In the genomic region with DNA sequence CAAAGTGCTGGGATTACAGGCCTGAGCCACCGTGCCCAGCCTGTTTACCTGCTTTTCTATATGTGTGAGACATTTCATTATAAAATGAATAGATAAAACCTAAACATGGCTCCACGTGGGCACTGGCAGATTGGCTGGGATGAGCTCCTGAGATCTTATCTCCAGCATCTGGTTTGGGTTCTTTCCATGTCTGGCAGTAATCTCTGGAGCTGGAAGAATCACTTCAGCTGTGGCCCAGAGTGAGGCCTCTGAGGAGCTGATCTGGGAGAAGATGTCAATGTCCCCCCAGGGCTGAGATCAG, we compare ENCODE assay signal across 1 cellular context.
TF ChIP-seq lines count a peak whose summit lies in the region.

No MANE protein-coding gene starts in this region.

TF ChIP-seq in K562, 482 proteins besides CTCF, POLR2A, EP300 and RAD21 (continues in another document):
- TF ChIP-seq, protein P1, sequence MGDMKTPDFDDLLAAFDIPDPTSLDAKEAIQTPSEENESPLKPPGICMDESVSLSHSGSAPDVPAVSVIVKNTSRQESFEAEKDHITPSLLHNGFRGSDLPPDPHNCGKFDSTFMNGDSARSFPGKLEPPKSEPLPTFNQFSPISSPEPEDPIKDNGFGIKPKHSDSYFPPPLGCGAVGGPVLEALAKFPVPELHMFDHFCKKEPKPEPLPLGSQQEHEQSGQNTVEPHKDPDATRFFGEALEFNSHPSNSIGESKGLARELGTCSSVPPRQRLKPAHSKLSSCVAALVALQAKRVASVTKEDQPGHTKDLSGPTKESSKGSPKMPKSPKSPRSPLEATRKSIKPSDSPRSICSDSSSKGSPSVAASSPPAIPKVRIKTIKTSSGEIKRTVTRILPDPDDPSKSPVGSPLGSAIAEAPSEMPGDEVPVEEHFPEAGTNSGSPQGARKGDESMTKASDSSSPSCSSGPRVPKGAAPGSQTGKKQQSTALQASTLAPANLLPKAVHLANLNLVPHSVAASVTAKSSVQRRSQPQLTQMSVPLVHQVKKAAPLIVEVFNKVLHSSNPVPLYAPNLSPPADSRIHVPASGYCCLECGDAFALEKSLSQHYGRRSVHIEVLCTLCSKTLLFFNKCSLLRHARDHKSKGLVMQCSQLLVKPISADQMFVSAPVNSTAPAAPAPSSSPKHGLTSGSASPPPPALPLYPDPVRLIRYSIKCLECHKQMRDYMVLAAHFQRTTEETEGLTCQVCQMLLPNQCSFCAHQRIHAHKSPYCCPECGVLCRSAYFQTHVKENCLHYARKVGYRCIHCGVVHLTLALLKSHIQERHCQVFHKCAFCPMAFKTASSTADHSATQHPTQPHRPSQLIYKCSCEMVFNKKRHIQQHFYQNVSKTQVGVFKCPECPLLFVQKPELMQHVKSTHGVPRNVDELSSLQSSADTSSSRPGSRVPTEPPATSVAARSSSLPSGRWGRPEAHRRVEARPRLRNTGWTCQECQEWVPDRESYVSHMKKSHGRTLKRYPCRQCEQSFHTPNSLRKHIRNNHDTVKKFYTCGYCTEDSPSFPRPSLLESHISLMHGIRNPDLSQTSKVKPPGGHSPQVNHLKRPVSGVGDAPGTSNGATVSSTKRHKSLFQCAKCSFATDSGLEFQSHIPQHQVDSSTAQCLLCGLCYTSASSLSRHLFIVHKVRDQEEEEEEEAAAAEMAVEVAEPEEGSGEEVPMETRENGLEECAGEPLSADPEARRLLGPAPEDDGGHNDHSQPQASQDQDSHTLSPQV (IDR thresholded peaks at IDR 0.05): peak; percentile 57; the same call in 1 of the 2 replicates
- TF ChIP-seq, protein P2, sequence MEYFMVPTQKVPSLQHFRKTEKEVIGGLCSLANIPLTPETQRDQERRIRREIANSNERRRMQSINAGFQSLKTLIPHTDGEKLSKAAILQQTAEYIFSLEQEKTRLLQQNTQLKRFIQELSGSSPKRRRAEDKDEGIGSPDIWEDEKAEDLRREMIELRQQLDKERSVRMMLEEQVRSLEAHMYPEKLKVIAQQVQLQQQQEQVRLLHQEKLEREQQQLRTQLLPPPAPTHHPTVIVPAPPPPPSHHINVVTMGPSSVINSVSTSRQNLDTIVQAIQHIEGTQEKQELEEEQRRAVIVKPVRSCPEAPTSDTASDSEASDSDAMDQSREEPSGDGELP (CRISPR knock-in tag; IDR thresholded peaks at IDR 0.05; ENCODE audit: borderline replicate concordance): peak; percentile 82; the same call in 1 of the 2 replicates
- TF ChIP-seq ZBTB17 (CRISPR knock-in tag; IDR thresholded peaks at IDR 0.05) (0 out of 2 replicates have a peak, but pooled peaks have one; percentile 14), RCOR1 (IDR thresholded peaks at IDR 0.05; ENCODE audit: borderline replicate concordance in 1 of 2, low read depth in 2 of 2, low read length in 2 of 2) (no peak), KDM1A (IDR thresholded peaks at IDR 0.05) (no peak), SRSF7 (optimal IDR thresholded peaks at IDR 0.05; ENCODE audit: low read depth, low read length) (no peak), KLF6 (CRISPR knock-in tag; IDR thresholded peaks at IDR 0.05; ENCODE audit: borderline replicate concordance) (0 out of 2 replicates have a peak, but pooled peaks have one; percentile 14), ZFX (CRISPR knock-in tag; IDR thresholded peaks at IDR 0.05) (no peak; the same call in none of the 2 replicates), NFE2L1 (tag; IDR thresholded peaks at IDR 0.05; ENCODE audit: borderline replicate concordance, low read depth) (no peak), CBFA2T3 (IDR thresholded peaks at IDR 0.05) (no peak), JUN (IDR thresholded peaks at IDR 0.05; ENCODE audit: borderline replicate concordance, low read depth, low read length) (no peak), JUN (CRISPR knock-in tag; IDR thresholded peaks at IDR 0.05; ENCODE audit: borderline replicate concordance) (no peak), ZNF695 (CRISPR knock-in tag; IDR thresholded peaks at IDR 0.05) (no peak), NFXL1 (CRISPR knock-in tag; IDR thresholded peaks at IDR 0.05) (no peak), CTBP1 (IDR thresholded peaks at IDR 0.05; ENCODE audit: borderline replicate concordance) (peak; percentile 84; the same call in 1 of the 2 replicates), ZNF239 (CRISPR knock-in tag; IDR thresholded peaks at IDR 0.05) (no peak), ZEB2 (IDR thresholded peaks at IDR 0.05) (peak; percentile 71; the same call in 1 of the 2 replicates), COPS2 (conservative IDR thresholded peaks at IDR 0.05) (no peak), SP2 (IDR thresholded peaks at IDR 0.05; ENCODE audit: extremely low read depth, low read depth, low read length, poor library complexity, severe bottlenecking) (no peak), ZNF780A (CRISPR knock-in tag; IDR thresholded peaks at IDR 0.05) (0 out of 2 replicates have a peak, but pooled peaks have one; percentile 11), NBN (IDR thresholded peaks at IDR 0.05; ENCODE audit: low read depth) (no peak), NFE2 (IDR thresholded peaks at IDR 0.05; ENCODE audit: low read depth) (no peak), TCFL5 (CRISPR knock-in tag; conservative IDR thresholded peaks at IDR 0.05) (no peak), MAFK (IDR thresholded peaks at IDR 0.05; ENCODE audit: low read length) (no peak), ZNF175 (CRISPR knock-in tag; IDR thresholded peaks at IDR 0.05; ENCODE audit: low read depth) (no peak), ZNF263 (CRISPR knock-in tag; IDR thresholded peaks at IDR 0.05; ENCODE audit: borderline replicate concordance) (no peak), FOXJ3 (CRISPR knock-in tag; IDR thresholded peaks at IDR 0.05) (no peak), HDGF (IDR thresholded peaks at IDR 0.05) (no peak), ZNF133 (CRISPR knock-in tag; IDR thresholded peaks at IDR 0.05) (no peak), TAF7 (tag; IDR thresholded peaks at IDR 0.05) (no peak), ZBTB1 (CRISPR knock-in tag; IDR thresholded peaks at IDR 0.05; ENCODE audit: borderline replicate concordance, low read depth) (no peak), HMGN3 (IDR thresholded peaks at IDR 0.05; ENCODE audit: borderline replicate concordance, extremely low read depth, insufficient read length, low read depth, low read length) (no peak), ETV5 (CRISPR knock-in tag; IDR thresholded peaks at IDR 0.05; ENCODE audit: low read depth) (0 out of 2 replicates have a peak, but pooled peaks have one; percentile 53), DNMT1 (IDR thresholded peaks at IDR 0.05) (no peak), SMC3 (conservative IDR thresholded peaks at IDR 0.05; ENCODE audit: insufficient read depth, low read depth, low read length) (no peak), ZNF253 (CRISPR knock-in tag; conservative IDR thresholded peaks at IDR 0.05) (no peak), EWSR1 (IDR thresholded peaks at IDR 0.05; ENCODE audit: borderline replicate concordance, low read depth, partially characterized antibody) (no peak), HDAC2 (IDR thresholded peaks at IDR 0.05) (no peak), ZNF644 (tag; IDR thresholded peaks at IDR 0.05; ENCODE audit: low read depth) (no peak)
- TF ChIP-seq, protein P3, sequence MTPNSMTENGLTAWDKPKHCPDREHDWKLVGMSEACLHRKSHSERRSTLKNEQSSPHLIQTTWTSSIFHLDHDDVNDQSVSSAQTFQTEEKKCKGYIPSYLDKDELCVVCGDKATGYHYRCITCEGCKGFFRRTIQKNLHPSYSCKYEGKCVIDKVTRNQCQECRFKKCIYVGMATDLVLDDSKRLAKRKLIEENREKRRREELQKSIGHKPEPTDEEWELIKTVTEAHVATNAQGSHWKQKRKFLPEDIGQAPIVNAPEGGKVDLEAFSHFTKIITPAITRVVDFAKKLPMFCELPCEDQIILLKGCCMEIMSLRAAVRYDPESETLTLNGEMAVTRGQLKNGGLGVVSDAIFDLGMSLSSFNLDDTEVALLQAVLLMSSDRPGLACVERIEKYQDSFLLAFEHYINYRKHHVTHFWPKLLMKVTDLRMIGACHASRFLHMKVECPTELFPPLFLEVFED (CRISPR knock-in tag; conservative IDR thresholded peaks at IDR 0.05): no peak
- TF ChIP-seq, protein P4, sequence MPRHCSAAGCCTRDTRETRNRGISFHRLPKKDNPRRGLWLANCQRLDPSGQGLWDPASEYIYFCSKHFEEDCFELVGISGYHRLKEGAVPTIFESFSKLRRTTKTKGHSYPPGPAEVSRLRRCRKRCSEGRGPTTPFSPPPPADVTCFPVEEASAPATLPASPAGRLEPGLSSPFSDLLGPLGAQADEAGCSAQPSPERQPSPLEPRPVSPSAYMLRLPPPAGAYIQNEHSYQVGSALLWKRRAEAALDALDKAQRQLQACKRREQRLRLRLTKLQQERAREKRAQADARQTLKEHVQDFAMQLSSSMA (CRISPR knock-in tag; IDR thresholded peaks at IDR 0.05): no peak
- TF ChIP-seq, protein P5, sequence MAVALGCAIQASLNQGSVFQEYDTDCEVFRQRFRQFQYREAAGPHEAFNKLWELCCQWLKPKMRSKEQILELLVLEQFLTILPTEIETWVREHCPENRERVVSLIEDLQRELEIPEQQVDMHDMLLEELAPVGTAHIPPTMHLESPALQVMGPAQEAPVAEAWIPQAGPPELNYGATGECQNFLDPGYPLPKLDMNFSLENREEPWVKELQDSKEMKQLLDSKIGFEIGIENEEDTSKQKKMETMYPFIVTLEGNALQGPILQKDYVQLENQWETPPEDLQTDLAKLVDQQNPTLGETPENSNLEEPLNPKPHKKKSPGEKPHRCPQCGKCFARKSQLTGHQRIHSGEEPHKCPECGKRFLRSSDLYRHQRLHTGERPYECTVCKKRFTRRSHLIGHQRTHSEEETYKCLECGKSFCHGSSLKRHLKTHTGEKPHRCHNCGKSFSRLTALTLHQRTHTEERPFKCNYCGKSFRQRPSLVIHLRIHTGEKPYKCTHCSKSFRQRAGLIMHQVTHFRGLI (CRISPR knock-in tag; IDR thresholded peaks at IDR 0.05): no peak
- TF ChIP-seq, protein P6, sequence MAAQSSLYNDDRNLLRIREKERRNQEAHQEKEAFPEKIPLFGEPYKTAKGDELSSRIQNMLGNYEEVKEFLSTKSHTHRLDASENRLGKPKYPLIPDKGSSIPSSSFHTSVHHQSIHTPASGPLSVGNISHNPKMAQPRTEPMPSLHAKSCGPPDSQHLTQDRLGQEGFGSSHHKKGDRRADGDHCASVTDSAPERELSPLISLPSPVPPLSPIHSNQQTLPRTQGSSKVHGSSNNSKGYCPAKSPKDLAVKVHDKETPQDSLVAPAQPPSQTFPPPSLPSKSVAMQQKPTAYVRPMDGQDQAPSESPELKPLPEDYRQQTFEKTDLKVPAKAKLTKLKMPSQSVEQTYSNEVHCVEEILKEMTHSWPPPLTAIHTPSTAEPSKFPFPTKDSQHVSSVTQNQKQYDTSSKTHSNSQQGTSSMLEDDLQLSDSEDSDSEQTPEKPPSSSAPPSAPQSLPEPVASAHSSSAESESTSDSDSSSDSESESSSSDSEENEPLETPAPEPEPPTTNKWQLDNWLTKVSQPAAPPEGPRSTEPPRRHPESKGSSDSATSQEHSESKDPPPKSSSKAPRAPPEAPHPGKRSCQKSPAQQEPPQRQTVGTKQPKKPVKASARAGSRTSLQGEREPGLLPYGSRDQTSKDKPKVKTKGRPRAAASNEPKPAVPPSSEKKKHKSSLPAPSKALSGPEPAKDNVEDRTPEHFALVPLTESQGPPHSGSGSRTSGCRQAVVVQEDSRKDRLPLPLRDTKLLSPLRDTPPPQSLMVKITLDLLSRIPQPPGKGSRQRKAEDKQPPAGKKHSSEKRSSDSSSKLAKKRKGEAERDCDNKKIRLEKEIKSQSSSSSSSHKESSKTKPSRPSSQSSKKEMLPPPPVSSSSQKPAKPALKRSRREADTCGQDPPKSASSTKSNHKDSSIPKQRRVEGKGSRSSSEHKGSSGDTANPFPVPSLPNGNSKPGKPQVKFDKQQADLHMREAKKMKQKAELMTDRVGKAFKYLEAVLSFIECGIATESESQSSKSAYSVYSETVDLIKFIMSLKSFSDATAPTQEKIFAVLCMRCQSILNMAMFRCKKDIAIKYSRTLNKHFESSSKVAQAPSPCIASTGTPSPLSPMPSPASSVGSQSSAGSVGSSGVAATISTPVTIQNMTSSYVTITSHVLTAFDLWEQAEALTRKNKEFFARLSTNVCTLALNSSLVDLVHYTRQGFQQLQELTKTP (IDR thresholded peaks at IDR 0.05; ENCODE audit: low read depth in 1 of 2, partially characterized antibody in 2 of 2): peak in 1 of 2 experiments; percentile 22
- TF ChIP-seq, protein P7, sequence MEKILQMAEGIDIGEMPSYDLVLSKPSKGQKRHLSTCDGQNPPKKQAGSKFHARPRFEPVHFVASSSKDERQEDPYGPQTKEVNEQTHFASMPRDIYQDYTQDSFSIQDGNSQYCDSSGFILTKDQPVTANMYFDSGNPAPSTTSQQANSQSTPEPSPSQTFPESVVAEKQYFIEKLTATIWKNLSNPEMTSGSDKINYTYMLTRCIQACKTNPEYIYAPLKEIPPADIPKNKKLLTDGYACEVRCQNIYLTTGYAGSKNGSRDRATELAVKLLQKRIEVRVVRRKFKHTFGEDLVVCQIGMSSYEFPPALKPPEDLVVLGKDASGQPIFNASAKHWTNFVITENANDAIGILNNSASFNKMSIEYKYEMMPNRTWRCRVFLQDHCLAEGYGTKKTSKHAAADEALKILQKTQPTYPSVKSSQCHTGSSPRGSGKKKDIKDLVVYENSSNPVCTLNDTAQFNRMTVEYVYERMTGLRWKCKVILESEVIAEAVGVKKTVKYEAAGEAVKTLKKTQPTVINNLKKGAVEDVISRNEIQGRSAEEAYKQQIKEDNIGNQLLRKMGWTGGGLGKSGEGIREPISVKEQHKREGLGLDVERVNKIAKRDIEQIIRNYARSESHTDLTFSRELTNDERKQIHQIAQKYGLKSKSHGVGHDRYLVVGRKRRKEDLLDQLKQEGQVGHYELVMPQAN (IDR thresholded peaks at IDR 0.05; ENCODE audit: borderline replicate concordance): no peak
- TF ChIP-seq, protein P8, sequence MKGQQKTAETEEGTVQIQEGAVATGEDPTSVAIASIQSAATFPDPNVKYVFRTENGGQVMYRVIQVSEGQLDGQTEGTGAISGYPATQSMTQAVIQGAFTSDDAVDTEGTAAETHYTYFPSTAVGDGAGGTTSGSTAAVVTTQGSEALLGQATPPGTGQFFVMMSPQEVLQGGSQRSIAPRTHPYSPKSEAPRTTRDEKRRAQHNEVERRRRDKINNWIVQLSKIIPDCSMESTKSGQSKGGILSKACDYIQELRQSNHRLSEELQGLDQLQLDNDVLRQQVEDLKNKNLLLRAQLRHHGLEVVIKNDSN (CRISPR knock-in tag; IDR thresholded peaks at IDR 0.05): peak; percentile 28; the same call in 1 of the 2 replicates
- TF ChIP-seq, protein P9, sequence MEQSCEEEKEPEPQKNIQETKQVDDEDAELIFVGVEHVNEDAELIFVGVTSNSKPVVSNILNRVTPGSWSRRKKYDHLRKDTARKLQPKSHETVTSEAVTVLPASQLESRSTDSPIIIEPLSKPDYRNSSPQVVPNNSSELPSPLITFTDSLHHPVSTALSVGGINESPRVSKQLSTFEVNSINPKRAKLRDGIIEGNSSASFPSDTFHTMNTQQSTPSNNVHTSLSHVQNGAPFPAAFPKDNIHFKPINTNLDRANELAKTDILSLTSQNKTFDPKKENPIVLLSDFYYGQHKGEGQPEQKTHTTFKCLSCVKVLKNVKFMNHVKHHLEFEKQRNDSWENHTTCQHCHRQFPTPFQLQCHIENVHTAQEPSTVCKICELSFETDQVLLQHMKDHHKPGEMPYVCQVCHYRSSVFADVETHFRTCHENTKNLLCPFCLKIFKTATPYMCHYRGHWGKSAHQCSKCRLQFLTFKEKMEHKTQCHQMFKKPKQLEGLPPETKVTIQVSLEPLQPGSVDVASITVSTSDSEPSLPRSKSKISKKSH (CRISPR knock-in tag; IDR thresholded peaks at IDR 0.05): no peak
